Comparison of ENCODE assay signal across 10 cellular contexts in the genomic region with DNA sequence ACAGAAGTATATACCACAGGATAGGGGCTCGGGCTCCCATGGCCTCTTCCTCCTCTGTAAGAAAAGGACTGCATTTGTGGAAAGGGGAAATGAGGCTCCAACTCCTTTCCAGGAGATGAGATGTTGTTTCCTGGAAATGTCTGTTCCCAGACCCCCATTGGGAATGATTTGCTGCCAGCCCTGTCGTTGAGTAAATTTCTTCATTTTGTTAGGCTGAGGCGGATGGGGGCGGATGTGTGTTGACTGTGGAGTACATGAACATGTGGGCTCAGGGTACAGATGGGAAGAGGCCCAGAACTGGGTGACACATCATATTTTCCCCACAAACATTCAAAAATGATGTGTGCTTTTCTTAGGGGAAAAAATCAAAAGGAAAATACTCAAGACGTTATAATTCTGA. TPM values are rescaled to one million over a fixed set of nuclear protein-coding genes. Genes with fewer than 3 reads are reported as not detected.
A peak's percentile ranks its signal among the peaks of the same experiment; 100 is the strongest.
DNase-seq lines count a peak whose midpoint lies in the region; ATAC-seq, FAIRE-seq and TF ChIP-seq lines count a peak whose summit lies in the region.
"Had no signal": no experiment of that assay in that cellular context is flagged by ENCODE, and none has a peak within 500 bp of the region (broad histone marks: within the 10 kb centered on the region; RNA-seq: fewer than 3 reads in every experiment).

No MANE protein-coding gene starts in this region.

- H3K9me3 ChIP-seq in Peyer's patch (no peaks in the 10 kb centered on the region), astrocyte (ENCODE audit: insufficient read depth, low read depth, low read length) (no peaks in the 10 kb centered on the region), suprapubic skin (no peaks in the 10 kb centered on the region)

- H3K27ac ChIP-seq in Peyer's patch = peak overlapping the region in 3 of 4 donors; percentile 0 to 85 (median 50)
- no peak overlapping the region for H3K27ac ChIP-seq in astrocyte (ENCODE audit: low read depth, low read length)
- H3K27ac ChIP-seq in skin epidermis = peak overlapping the region in 15 of 21 experiments; percentile 10 to 86 (median 49)
- H3K27ac ChIP-seq in suprapubic skin = no peak overlapping the region

- H3K79me2 ChIP-seq in astrocyte (ENCODE audit: insufficient read depth, low read length) = peaks cover 13% of the 10 kb centered on the region

- no peak for TF ChIP-seq CTCF in Peyer's patch (IDR thresholded peaks at IDR 0.05)
- TF ChIP-seq CTCF in astrocyte (IDR thresholded peaks at IDR 0.05; ENCODE audit: insufficient read depth, low read depth, low read length) = no peak
- no peak for TF ChIP-seq CTCF in suprapubic skin (IDR thresholded peaks at IDR 0.05)

- no peak for TF ChIP-seq EP300 in suprapubic skin (IDR thresholded peaks at IDR 0.05)

- peaks cover 2% of the 10 kb centered on the region for H3K36me3 Mint-ChIP-seq in astrocyte (ENCODE audit: low read depth, unreplicated experiment)

- 63% methylated on average over 5 of the region's 5 CpGs for WGBS in suprapubic skin

- H2AFZ ChIP-seq in astrocyte (ENCODE audit: low read depth, low read length) = no peak overlapping the region
- H2AFZ ChIP-seq: hepatocyte had no signal

- H3K4me3 ChIP-seq in Peyer's patch = no peak overlapping the region
- no peak overlapping the region for H3K4me3 ChIP-seq in astrocyte (ENCODE audit: insufficient read depth, low read depth, low read length)
- no peak overlapping the region for H3K4me3 ChIP-seq in skin epidermis
- no peak overlapping the region for H3K4me3 ChIP-seq in suprapubic skin
- H3K4me3 ChIP-seq: hepatocyte had no signal

- TF ChIP-seq POLR2A in Peyer's patch (IDR thresholded peaks at IDR 0.05) = no peak
- no peak for TF ChIP-seq POLR2A in suprapubic skin (IDR thresholded peaks at IDR 0.05)

- H3K4me1 Mint-ChIP-seq in astrocyte (ENCODE audit: low read depth, unreplicated experiment) = peaks cover 75% of the 10 kb centered on the region

- FAIRE-seq in astrocyte (lab: Jason Lieb, UNC) = no peak

- H3K36me3 ChIP-seq in Peyer's patch (no peaks in the 10 kb centered on the region), astrocyte (ENCODE audit: insufficient read depth, low read length) (no peaks in the 10 kb centered on the region), suprapubic skin (no peaks in the 10 kb centered on the region)

- peak overlapping the region; percentile 79 for H3K27ac Mint-ChIP-seq in astrocyte (ENCODE audit: unreplicated experiment)

- no peak overlapping the region for H3K4me3 Mint-ChIP-seq in astrocyte (ENCODE audit: unreplicated experiment)

- no peak overlapping the region for H3K9ac ChIP-seq in astrocyte (ENCODE audit: low read length)

- H3K4me1 ChIP-seq in Peyer's patch (peaks cover 0 to 34% (median 13%) of the 10 kb centered on the region in 4 donors), astrocyte (ENCODE audit: insufficient read depth, low read length) (peaks cover 50% of the 10 kb centered on the region), suprapubic skin (peaks cover 60% of the 10 kb centered on the region)

- H3K27me3 ChIP-seq in Peyer's patch (no peaks in the 10 kb centered on the region), astrocyte (ENCODE audit: insufficient read depth, low read length) (no peaks in the 10 kb centered on the region), suprapubic skin (no peaks in the 10 kb centered on the region)
- H3K27me3 ChIP-seq: hepatocyte had no signal

- no peak overlapping the region for H3K4me2 ChIP-seq in astrocyte (ENCODE audit: low read length)

- H3K9me3 Mint-ChIP-seq in astrocyte (ENCODE audit: unreplicated experiment) = no peaks in the 10 kb centered on the region

- DNase-seq in CD1c-positive myeloid dendritic cell (ENCODE audit: extremely low spot score) = peak; percentile 34
- DNase-seq in Peyer's patch = peak in 2 of 3 donors; percentile 70 to 71
- no peak for DNase-seq in astrocyte (ENCODE audit: low read depth)
- no peak for DNase-seq in suprapubic skin (ENCODE audit: low spot score in 2 of 2)
- DNase-seq: central memory CD4-positive, alpha-beta T cell had no signal

- ATAC-seq in GM21825 (IDR thresholded peaks at IDR 0.05; ENCODE audit: unreplicated experiment) = no peak
- no peak for ATAC-seq in GM19328 (IDR thresholded peaks at IDR 0.05; ENCODE audit: unreplicated experiment)
- no peak for ATAC-seq in HG02571 (IDR thresholded peaks at IDR 0.05; ENCODE audit: unreplicated experiment)

- H3K27me3 Mint-ChIP-seq in astrocyte (ENCODE audit: low read depth, unreplicated experiment) = no peaks in the 10 kb centered on the region

- no peaks in the 10 kb centered on the region for H4K20me1 ChIP-seq in astrocyte (ENCODE audit: insufficient read depth, low read length)

RNA-seq across cellular contexts. Expression of a gene that starts 28.8 kb away (rescaled TPM):
- total RNA-seq in Peyer's patch (10 to 100 TPM in 2 of 4 donors, 1 to 10 TPM in 2; 3.0 to 47.9 (median 10.2) TPM), astrocyte (25.9 and 33.1 TPM in 2 replicates), suprapubic skin (10 to 100 TPM; 37.2 to 49.1 (median 43.3) TPM)

Comparison
In these comparisons a context has a peak if more than half of its experiments do, and no peak if none do; other contexts are left out.
1. DNase-seq: peak in CD1c-positive myeloid dendritic cell (single experiment) and Peyer's patch (2 of 3); none in astrocyte (single experiment) and suprapubic skin (0 of 2).
2. H3K27ac ChIP-seq: peak in Peyer's patch (3 of 4) and skin epidermis (15 of 21); none in astrocyte (single experiment) and suprapubic skin (single experiment).